Comparison of ENCODE assay signal across 15 cellular contexts in the genomic region with DNA sequence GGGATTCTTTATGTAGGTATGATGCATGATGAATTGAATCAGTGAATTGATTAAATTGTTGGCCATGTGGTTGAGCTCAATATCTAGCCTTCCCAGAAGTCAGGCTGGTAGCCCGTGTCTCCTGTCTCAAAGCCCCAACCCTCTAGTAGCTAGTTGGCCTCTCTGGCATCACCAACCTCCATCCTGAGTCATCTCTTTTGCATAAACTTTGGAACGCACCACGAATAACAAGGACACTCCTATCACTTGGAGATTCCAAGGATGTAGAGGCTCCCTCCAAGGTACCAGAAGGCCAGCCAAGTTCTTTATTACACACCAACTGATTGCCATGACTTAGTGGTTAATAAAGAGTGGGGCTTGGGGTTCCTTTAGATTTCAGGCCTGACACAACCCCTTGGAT.
"Had no signal": no experiment of that assay in that cellular context is flagged by ENCODE, and none has a peak within 500 bp of the region (broad histone marks: within the 10 kb centered on the region; RNA-seq: fewer than 3 reads in every experiment).

No MANE protein-coding gene starts in this region.

- H3K9me3 Mint-ChIP-seq: activated T-cell treated with anti-CD3 and anti-CD28 coated beads, Interleukin-2, amount 50 U/mL, for 4 hours had no signal

- H3K4me1 ChIP-seq: upper lobe of left lung had no signal

- H3K27me3 Mint-ChIP-seq: activated CD4-positive, alpha-beta memory T cell treated with anti-CD3 and anti-CD28 coated beads for 36 hours; central memory CD8-positive, alpha-beta T cell; stimulated activated naive CD8-positive, alpha-beta T cell treated with anti-CD3 and anti-CD28 coated beads, Interleukin-15, Interleukin-2, amounts not matched to agents 100 ng/mL and 50 ng/mL, for 24 hours had no signal

- H3K4me3 ChIP-seq: body of pancreas, ovary, upper lobe of left lung had no signal

- DNase-seq: activated CD4-positive, alpha-beta memory T cell treated with anti-CD3 and anti-CD28 coated beads for 36 hours; activated T-cell treated with anti-CD3 and anti-CD28 coated beads, Interleukin-2, amount 50 U/mL, for 4 hours; body of pancreas; cortex of kidney; effector memory CD4-positive, alpha-beta T cell; mammary epithelial cell; ovary; stimulated activated CD4-positive, alpha-beta T cell treated with anti-CD3 and anti-CD28 coated beads, Interleukin-4, amount 100 ng/mL, for 1 hour; stimulated activated CD8-positive, alpha-beta memory T cell treated with anti-CD3 and anti-CD28 coated beads, Interleukin-4, amount 100 ng/mL, for 48 hours; T-helper 9 cell; upper lobe of left lung had no signal

- H3K27ac ChIP-seq: body of pancreas, epithelial cell of prostate, ovary, upper lobe of left lung had no signal

- H3K27ac Mint-ChIP-seq: activated CD4-positive, alpha-beta memory T cell treated with anti-CD3 and anti-CD28 coated beads for 36 hours; stimulated activated naive CD8-positive, alpha-beta T cell treated with anti-CD3 and anti-CD28 coated beads, Interleukin-15, Interleukin-2, amounts not matched to agents 100 ng/mL and 50 ng/mL, for 24 hours had no signal

- H3K9me3 ChIP-seq: body of pancreas, ovary, upper lobe of left lung had no signal

- H3K27me3 ChIP-seq: body of pancreas, ovary, upper lobe of left lung had no signal

- H3K36me3 ChIP-seq: ovary, upper lobe of left lung had no signal

- H3K4me3 Mint-ChIP-seq: activated CD4-positive, alpha-beta memory T cell treated with anti-CD3 and anti-CD28 coated beads for 36 hours; activated T-cell treated with anti-CD3 and anti-CD28 coated beads, Interleukin-2, amount 50 U/mL, for 4 hours; stimulated activated naive CD8-positive, alpha-beta T cell treated with anti-CD3 and anti-CD28 coated beads, Interleukin-15, Interleukin-2, amounts not matched to agents 100 ng/mL and 50 ng/mL, for 24 hours had no signal

- ATAC-seq: activated T-cell treated with anti-CD3 and anti-CD28 coated beads, Interleukin-2, amount 50 U/mL, for 4 hours; body of pancreas; left lobe of liver had no signal
